12 cellular contexts compared by ENCODE assay signal in genomic region chr12:6392499-6392898, GRCh38. TPM values are rescaled to one million over a fixed set of nuclear protein-coding genes. Genes with fewer than 3 reads are reported as not detected.
DNase-seq lines count a peak whose midpoint lies in the region; ATAC-seq and TF ChIP-seq lines count a peak whose summit lies in the region.
"Had no signal": no experiment of that assay in that cellular context is flagged by ENCODE, and none has a peak within 500 bp of the region (broad histone marks: within the 10 kb centered on the region; RNA-seq: fewer than 3 reads in every experiment).

No MANE protein-coding gene starts in this region.

- peaks cover 6% of the 10 kb centered on the region for H3K4me1 Mint-ChIP-seq in endodermal cell
- H3K4me1 Mint-ChIP-seq in activated naive CD8-positive, alpha-beta T cell treated with anti-CD3 and anti-CD28 coated beads, Interleukin-2, amount 50 U/mL, for 24 hours, result no peaks in the 10 kb centered on the region
- no peaks in the 10 kb centered on the region for H3K4me1 Mint-ChIP-seq in effector memory CD8-positive, alpha-beta T cell (ENCODE audit: low read depth in 2 of 2)
- H3K4me1 Mint-ChIP-seq: IgD-negative memory B cell; stimulated activated naive CD8-positive, alpha-beta T cell treated with anti-CD3 and anti-CD28 coated beads, Interleukin-15, amount 100 ng/mL, for 72 hours had no signal

- no peak overlapping the region for H3K9ac ChIP-seq in endodermal cell (ENCODE audit: extremely low read depth, low read length, poor library complexity, severe bottlenecking)
- peak overlapping the region; percentile 61 to 68 for H3K9ac ChIP-seq in mucosa of rectum (ENCODE audit: low read depth in 1 of 2, low read length in 2 of 2)

- H3K9me3 Mint-ChIP-seq in endodermal cell, result no peaks in the 10 kb centered on the region
- H3K9me3 Mint-ChIP-seq in activated naive CD8-positive, alpha-beta T cell treated with anti-CD3 and anti-CD28 coated beads, Interleukin-2, amount 50 U/mL, for 24 hours, result no peaks in the 10 kb centered on the region
- H3K9me3 Mint-ChIP-seq in effector memory CD8-positive, alpha-beta T cell, result no peaks in the 10 kb centered on the region
- H3K9me3 Mint-ChIP-seq: IgD-negative memory B cell; stimulated activated naive CD8-positive, alpha-beta T cell treated with anti-CD3 and anti-CD28 coated beads, Interleukin-15, amount 100 ng/mL, for 72 hours had no signal

- H3K27me3 ChIP-seq in endodermal cell (ENCODE audit: control insufficient read depth, insufficient read depth, low read length, poor library complexity, severe bottlenecking) (no peaks in the 10 kb centered on the region), mucosa of rectum (ENCODE audit: control insufficient read depth in 2 of 2, insufficient read depth in 2 of 2, low read length in 2 of 2) (no peaks in the 10 kb centered on the region)

- no peak overlapping the region for H3K4me3 Mint-ChIP-seq in endodermal cell
- no peak overlapping the region for H3K4me3 Mint-ChIP-seq in activated naive CD8-positive, alpha-beta T cell treated with anti-CD3 and anti-CD28 coated beads, Interleukin-2, amount 50 U/mL, for 24 hours
- H3K4me3 Mint-ChIP-seq in effector memory CD8-positive, alpha-beta T cell, result no peak overlapping the region
- H3K4me3 Mint-ChIP-seq: IgD-negative memory B cell; stimulated activated naive CD8-positive, alpha-beta T cell treated with anti-CD3 and anti-CD28 coated beads, Interleukin-15, amount 100 ng/mL, for 72 hours had no signal

- H3K4me3 ChIP-seq in NB4 (ENCODE audit: low read depth, low read length), result no peak overlapping the region
- no peak overlapping the region for H3K4me3 ChIP-seq in endodermal cell (ENCODE audit: low read length)
- H3K4me3 ChIP-seq in mucosa of rectum (ENCODE audit: low read length in 2 of 2), result peak overlapping the region in 1 of 2 donors; percentile 9

- TF ChIP-seq CTCF in 22Rv1 (IDR thresholded peaks at IDR 0.05) (no peak), NB4 (IDR thresholded peaks at IDR 0.05; ENCODE audit: low read depth, low read length) (no peak), endodermal cell (conservative IDR thresholded peaks at IDR 0.05) (no peak)

- TF ChIP-seq POLR2A in NB4 (IDR thresholded peaks at IDR 0.05; ENCODE audit: extremely low read depth, insufficient read length), result no peak

- H3K36me3 Mint-ChIP-seq in endodermal cell (ENCODE audit: low read depth), result no peaks in the 10 kb centered on the region
- no peaks in the 10 kb centered on the region for H3K36me3 Mint-ChIP-seq in activated naive CD8-positive, alpha-beta T cell treated with anti-CD3 and anti-CD28 coated beads, Interleukin-2, amount 50 U/mL, for 24 hours (ENCODE audit: low read depth)
- H3K36me3 Mint-ChIP-seq in effector memory CD8-positive, alpha-beta T cell (ENCODE audit: insufficient read depth), result no peaks in the 10 kb centered on the region
- H3K36me3 Mint-ChIP-seq: IgD-negative memory B cell had no signal

- no peaks in the 10 kb centered on the region for H3K27me3 Mint-ChIP-seq in endodermal cell (ENCODE audit: insufficient read depth)
- H3K27me3 Mint-ChIP-seq in activated naive CD8-positive, alpha-beta T cell treated with anti-CD3 and anti-CD28 coated beads, Interleukin-2, amount 50 U/mL, for 24 hours, result no peaks in the 10 kb centered on the region
- peaks cover 0 to 13% of the 10 kb centered on the region in 2 donors for H3K27me3 Mint-ChIP-seq in effector memory CD8-positive, alpha-beta T cell
- H3K27me3 Mint-ChIP-seq: stimulated activated naive CD8-positive, alpha-beta T cell treated with anti-CD3 and anti-CD28 coated beads, Interleukin-15, amount 100 ng/mL, for 72 hours had no signal

- DNase-seq in NB4 (ENCODE audit: low read depth) (peak; percentile 67), endodermal cell (no peak)
- DNase-seq in activated naive CD8-positive, alpha-beta T cell treated with anti-CD3 and anti-CD28 coated beads, Interleukin-2, amount 50 U/mL, for 24 hours, result no peak
- no peak for DNase-seq in effector memory CD8-positive, alpha-beta T cell
- DNase-seq: NCI-H2227 treated with DMSO at 0.1 percent for 48 hours; nucleus accumbens; stimulated activated naive CD8-positive, alpha-beta T cell treated with anti-CD3 and anti-CD28 coated beads, Interleukin-15, amount 100 ng/mL, for 72 hours had no signal

- no peak for ATAC-seq in activated naive CD8-positive, alpha-beta T cell treated with anti-CD3 and anti-CD28 coated beads, Interleukin-2, amount 50 U/mL, for 24 hours
- no peak for ATAC-seq in effector memory CD8-positive, alpha-beta T cell (replicated peaks)
- no peak for ATAC-seq in GM19455 (IDR thresholded peaks at IDR 0.05; ENCODE audit: unreplicated experiment)
- ATAC-seq in HG03045 (IDR thresholded peaks at IDR 0.05; ENCODE audit: unreplicated experiment), result no peak
- ATAC-seq: stimulated activated naive CD8-positive, alpha-beta T cell treated with anti-CD3 and anti-CD28 coated beads, Interleukin-15, amount 100 ng/mL, for 72 hours had no signal

- WGBS in endodermal cell (ENCODE audit: insufficient coverage in 1 of 2, insufficient read length in 1 of 2), 2 experiments, result 71 to 92% methylated on average over 2 to 6 of the region's 6 CpGs

- H3K36me3 ChIP-seq in endodermal cell (ENCODE audit: control insufficient read depth, insufficient read depth, low read length) (no peaks in the 10 kb centered on the region), mucosa of rectum (ENCODE audit: control insufficient read depth in 2 of 2, insufficient read depth in 2 of 2, low read length in 2 of 2) (peaks cover 18 to 20% of the 10 kb centered on the region in 2 donors)

- H3K27ac ChIP-seq in 22Rv1, result peak overlapping the region; percentile 34
- H3K27ac ChIP-seq in endodermal cell (ENCODE audit: low read depth, low read length), result no peak overlapping the region
- H3K27ac ChIP-seq in mucosa of rectum (ENCODE audit: low read depth in 2 of 2, low read length in 2 of 2), result peak overlapping the region; percentile 93 to 95

- no peaks in the 10 kb centered on the region for H3K4me1 ChIP-seq in endodermal cell (ENCODE audit: control insufficient read depth, insufficient read depth, low read length)
- H3K4me1 ChIP-seq in mucosa of rectum (ENCODE audit: control insufficient read depth in 2 of 2, insufficient read depth in 2 of 2, low read length in 2 of 2), result peaks cover 36 to 43% of the 10 kb centered on the region in 2 donors

- H3K9me3 ChIP-seq in endodermal cell (ENCODE audit: control insufficient read depth, low read length) (no peaks in the 10 kb centered on the region), mucosa of rectum (ENCODE audit: control insufficient read depth in 2 of 2, low read length in 2 of 2) (no peaks in the 10 kb centered on the region)

- H3K27ac Mint-ChIP-seq in endodermal cell, result peak overlapping the region; percentile 10
- H3K27ac Mint-ChIP-seq in activated naive CD8-positive, alpha-beta T cell treated with anti-CD3 and anti-CD28 coated beads, Interleukin-2, amount 50 U/mL, for 24 hours, result no peak overlapping the region
- no peak overlapping the region for H3K27ac Mint-ChIP-seq in effector memory CD8-positive, alpha-beta T cell
- H3K27ac Mint-ChIP-seq: stimulated activated naive CD8-positive, alpha-beta T cell treated with anti-CD3 and anti-CD28 coated beads, Interleukin-15, amount 100 ng/mL, for 72 hours had no signal

RNA-seq across cellular contexts. Expression of gene LTBR, which starts 8.5 kb away (rescaled TPM):
- total RNA-seq in endodermal cell, result 1 to 10 TPM; 8.4 to 9.1 TPM
- polyA plus RNA-seq in endodermal cell (2013, experiment 1 of 2), result 1.5 TPM
- polyA plus RNA-seq in endodermal cell (2013, experiment 2 of 2), result 1.9 TPM
- polyA plus RNA-seq: IgD-negative memory B cell had no signal

RNA-seq across cellular contexts. Expression of gene SCNN1A, which starts 17.1 kb away (rescaled TPM):
- 10 to 100 TPM; 32.1 to 87.7 TPM for total RNA-seq in endodermal cell
- 9.0 TPM for polyA plus RNA-seq in endodermal cell (2013, experiment 1 of 2)
- polyA plus RNA-seq in endodermal cell (2013, experiment 2 of 2), result 4.3 TPM
- polyA plus RNA-seq: IgD-negative memory B cell had no signal

RNA-seq across cellular contexts. Expression of gene TNFRSF1A, which starts 50.6 kb away (rescaled TPM):
- 10 to 100 TPM; 43.2 to 86.2 TPM for total RNA-seq in endodermal cell
- polyA plus RNA-seq in endodermal cell (2013, experiment 1 of 2), result 39.7 TPM
- polyA plus RNA-seq in endodermal cell (2013, experiment 2 of 2), result 37.7 TPM

RNA-seq across cellular contexts. Expression of gene CD27, which starts 52.3 kb away (rescaled TPM):
- total RNA-seq in endodermal cell, result under 1 TPM in 1 of 2 donors, not detected in 1; 0.44 TPM
- polyA plus RNA-seq in endodermal cell (2013, experiment 1 of 2), result not detected
- polyA plus RNA-seq in endodermal cell (2013, experiment 2 of 2), result not detected

RNA-seq across cellular contexts. Expression of gene TAPBPL, which starts 59.3 kb away (rescaled TPM):
- total RNA-seq in endodermal cell, result 1 to 10 TPM in 1 of 2 donors, under 1 TPM in 1; 0.55 to 1.4 TPM
- polyA plus RNA-seq in endodermal cell (2013, experiment 1 of 2), result 0.46 TPM
- 0.41 TPM for polyA plus RNA-seq in endodermal cell (2013, experiment 2 of 2)
